ENCODE assay signal across 1 cellular context in genomic region chr9:136536721-136537241, GRCh38.
TF ChIP-seq lines count a peak whose summit lies in the region.

No MANE protein-coding gene starts in this region.

TF ChIP-seq in GM23338, 12 proteins besides CTCF, POLR2A, EP300 and RAD21 (continued from another document):
- TF ChIP-seq REST (IDR thresholded peaks at IDR 0.05; ENCODE audit: unreplicated experiment): no peak
- TF ChIP-seq EZH2 (IDR thresholded peaks at IDR 0.05; ENCODE audit: low read depth, unreplicated experiment): no peak
- TF ChIP-seq NANOG (IDR thresholded peaks at IDR 0.05; ENCODE audit: borderline replicate concordance): no peak
- TF ChIP-seq ZNF331 (CRISPR knock-in tag; IDR thresholded peaks at IDR 0.05; ENCODE audit: low read depth): no peak
- TF ChIP-seq JUNB (IDR thresholded peaks at IDR 0.05; ENCODE audit: unreplicated experiment): no peak
- no peak for TF ChIP-seq CREB1 (CRISPR knock-in tag; IDR thresholded peaks at IDR 0.05; ENCODE audit: low read depth)
- no peak for TF ChIP-seq STAT1 (IDR thresholded peaks at IDR 0.05; ENCODE audit: unreplicated experiment)
- TF ChIP-seq, protein P1, sequence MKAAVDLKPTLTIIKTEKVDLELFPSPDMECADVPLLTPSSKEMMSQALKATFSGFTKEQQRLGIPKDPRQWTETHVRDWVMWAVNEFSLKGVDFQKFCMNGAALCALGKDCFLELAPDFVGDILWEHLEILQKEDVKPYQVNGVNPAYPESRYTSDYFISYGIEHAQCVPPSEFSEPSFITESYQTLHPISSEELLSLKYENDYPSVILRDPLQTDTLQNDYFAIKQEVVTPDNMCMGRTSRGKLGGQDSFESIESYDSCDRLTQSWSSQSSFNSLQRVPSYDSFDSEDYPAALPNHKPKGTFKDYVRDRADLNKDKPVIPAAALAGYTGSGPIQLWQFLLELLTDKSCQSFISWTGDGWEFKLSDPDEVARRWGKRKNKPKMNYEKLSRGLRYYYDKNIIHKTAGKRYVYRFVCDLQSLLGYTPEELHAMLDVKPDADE (IDR thresholded peaks at IDR 0.05): no peak
- no peak for TF ChIP-seq ZNF114 (CRISPR knock-in tag; IDR thresholded peaks at IDR 0.05)
- TF ChIP-seq, protein P2, sequence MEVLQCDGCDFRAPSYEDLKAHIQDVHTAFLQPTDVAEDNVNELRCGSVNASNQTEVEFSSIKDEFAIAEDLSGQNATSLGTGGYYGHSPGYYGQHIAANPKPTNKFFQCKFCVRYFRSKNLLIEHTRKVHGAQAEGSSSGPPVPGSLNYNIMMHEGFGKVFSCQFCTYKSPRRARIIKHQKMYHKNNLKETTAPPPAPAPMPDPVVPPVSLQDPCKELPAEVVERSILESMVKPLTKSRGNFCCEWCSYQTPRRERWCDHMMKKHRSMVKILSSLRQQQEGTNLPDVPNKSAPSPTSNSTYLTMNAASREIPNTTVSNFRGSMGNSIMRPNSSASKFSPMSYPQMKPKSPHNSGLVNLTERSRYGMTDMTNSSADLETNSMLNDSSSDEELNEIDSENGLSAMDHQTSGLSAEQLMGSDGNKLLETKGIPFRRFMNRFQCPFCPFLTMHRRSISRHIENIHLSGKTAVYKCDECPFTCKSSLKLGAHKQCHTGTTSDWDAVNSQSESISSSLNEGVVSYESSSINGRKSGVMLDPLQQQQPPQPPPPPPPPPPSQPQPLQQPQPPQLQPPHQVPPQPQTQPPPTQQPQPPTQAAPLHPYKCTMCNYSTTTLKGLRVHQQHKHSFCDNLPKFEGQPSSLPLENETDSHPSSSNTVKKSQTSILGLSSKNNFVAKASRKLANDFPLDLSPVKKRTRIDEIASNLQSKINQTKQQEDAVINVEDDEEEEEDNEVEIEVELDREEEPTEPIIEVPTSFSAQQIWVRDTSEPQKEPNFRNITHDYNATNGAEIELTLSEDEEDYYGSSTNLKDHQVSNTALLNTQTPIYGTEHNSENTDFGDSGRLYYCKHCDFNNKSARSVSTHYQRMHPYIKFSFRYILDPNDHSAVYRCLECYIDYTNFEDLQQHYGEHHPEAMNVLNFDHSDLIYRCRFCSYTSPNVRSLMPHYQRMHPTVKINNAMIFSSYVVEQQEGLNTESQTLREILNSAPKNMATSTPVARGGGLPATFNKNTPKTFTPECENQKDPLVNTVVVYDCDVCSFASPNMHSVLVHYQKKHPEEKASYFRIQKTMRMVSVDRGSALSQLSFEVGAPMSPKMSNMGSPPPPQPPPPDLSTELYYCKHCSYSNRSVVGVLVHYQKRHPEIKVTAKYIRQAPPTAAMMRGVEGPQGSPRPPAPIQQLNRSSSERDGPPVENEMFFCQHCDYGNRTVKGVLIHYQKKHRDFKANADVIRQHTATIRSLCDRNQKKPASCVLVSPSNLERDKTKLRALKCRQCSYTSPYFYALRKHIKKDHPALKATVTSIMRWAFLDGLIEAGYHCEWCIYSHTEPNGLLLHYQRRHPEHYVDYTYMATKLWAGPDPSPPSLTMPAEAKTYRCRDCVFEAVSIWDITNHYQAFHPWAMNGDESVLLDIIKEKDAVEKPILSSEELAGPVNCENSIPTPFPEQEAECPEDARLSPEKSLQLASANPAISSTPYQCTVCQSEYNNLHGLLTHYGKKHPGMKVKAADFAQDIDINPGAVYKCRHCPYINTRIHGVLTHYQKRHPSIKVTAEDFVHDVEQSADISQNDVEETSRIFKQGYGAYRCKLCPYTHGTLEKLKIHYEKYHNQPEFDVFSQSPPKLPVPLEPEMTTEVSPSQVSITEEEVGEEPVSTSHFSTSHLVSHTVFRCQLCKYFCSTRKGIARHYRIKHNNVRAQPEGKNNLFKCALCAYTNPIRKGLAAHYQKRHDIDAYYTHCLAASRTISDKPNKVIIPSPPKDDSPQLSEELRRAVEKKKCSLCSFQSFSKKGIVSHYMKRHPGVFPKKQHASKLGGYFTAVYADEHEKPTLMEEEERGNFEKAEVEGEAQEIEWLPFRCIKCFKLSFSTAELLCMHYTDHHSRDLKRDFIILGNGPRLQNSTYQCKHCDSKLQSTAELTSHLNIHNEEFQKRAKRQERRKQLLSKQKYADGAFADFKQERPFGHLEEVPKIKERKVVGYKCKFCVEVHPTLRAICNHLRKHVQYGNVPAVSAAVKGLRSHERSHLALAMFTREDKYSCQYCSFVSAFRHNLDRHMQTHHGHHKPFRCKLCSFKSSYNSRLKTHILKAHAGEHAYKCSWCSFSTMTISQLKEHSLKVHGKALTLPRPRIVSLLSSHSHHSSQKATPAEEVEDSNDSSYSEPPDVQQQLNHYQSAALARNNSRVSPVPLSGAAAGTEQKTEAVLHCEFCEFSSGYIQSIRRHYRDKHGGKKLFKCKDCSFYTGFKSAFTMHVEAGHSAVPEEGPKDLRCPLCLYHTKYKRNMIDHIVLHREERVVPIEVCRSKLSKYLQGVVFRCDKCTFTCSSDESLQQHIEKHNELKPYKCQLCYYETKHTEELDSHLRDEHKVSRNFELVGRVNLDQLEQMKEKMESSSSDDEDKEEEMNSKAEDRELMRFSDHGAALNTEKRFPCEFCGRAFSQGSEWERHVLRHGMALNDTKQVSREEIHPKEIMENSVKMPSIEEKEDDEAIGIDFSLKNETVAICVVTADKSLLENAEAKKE (CRISPR knock-in tag; IDR thresholded peaks at IDR 0.05): no peak
- TF ChIP-seq EZH2phosphoT487 (IDR thresholded peaks at IDR 0.05; ENCODE audit: unreplicated experiment): no peak
